9 cellular contexts compared by ENCODE assay signal in the genomic region with DNA sequence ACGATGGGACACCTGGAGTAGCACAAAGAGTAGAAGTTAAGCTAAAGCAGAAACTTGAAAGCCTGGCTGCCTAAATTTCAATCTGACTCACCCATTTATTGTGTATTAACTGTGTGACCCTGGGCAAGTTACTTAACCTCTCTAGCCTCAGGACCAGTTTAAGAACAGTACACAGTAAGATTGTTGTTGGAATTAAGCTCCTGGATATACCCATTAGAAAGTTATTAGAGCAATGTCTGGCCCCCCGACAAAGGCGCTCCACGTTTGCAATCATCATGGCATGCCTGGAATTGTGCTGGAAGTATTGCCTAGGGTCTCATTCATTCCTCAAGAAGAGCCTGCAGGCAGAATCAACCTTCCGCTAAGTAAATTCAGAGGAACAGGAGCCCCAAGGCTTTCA. TPM values are rescaled to one million over a fixed set of nuclear protein-coding genes. Genes with fewer than 3 reads are reported as not detected.
DNase-seq lines count a peak whose midpoint lies in the region; ATAC-seq and TF ChIP-seq lines count a peak whose summit lies in the region.
"Had no signal": no experiment of that assay in that cellular context is flagged by ENCODE, and none has a peak within 500 bp of the region (broad histone marks: within the 10 kb centered on the region; RNA-seq: fewer than 3 reads in every experiment).

No MANE protein-coding gene starts in this region.

- no peaks in the 10 kb centered on the region for H3K9me2 ChIP-seq in GM23248 (ENCODE audit: insufficient read depth)

- H3K4me1 Mint-ChIP-seq in WTC11: peaks cover 57% of the 10 kb centered on the region

- H3K27ac Mint-ChIP-seq in WTC11: no peak overlapping the region

- H3K4me2 ChIP-seq in GM23248 (ENCODE audit: unreplicated experiment): peak overlapping the region; percentile 98

- H3K36me3 ChIP-seq in GM23248 (ENCODE audit: low read depth): peaks cover 10% of the 10 kb centered on the region; the same call in 1 of the 2 replicates
- no peaks in the 10 kb centered on the region for H3K36me3 ChIP-seq in gastroesophageal sphincter

- POLR2A ChIA-PET in WTC11 (lab: Charles Lee): interaction anchor here (1.4 to 2.3 kb wide), 3 partner anchors 14 to 60 kb away, joined by 6 to 9 read pairs (median 8); a partner anchor contains a TSS

- peaks cover 63% of the 10 kb centered on the region for H3K79me2 ChIP-seq in GM23248 (ENCODE audit: insufficient read depth)

- H4K20me1 ChIP-seq in GM23248 (ENCODE audit: insufficient read depth): no peaks in the 10 kb centered on the region

- TF ChIP-seq POLR2A in gastroesophageal sphincter (IDR thresholded peaks at IDR 0.05): no peak

- DNase-seq in GM23248 (no peak), WTC11 (ENCODE audit: low spot score) (no peak), skeletal muscle cell (ENCODE audit: low read depth) (no peak), T1000 (lab: John Stamatoyannopoulos, UW) (no peak), amygdala (lab: John Stamatoyannopoulos, UW) (no peak)
- DNase-seq: NCI-H187 treated with DMSO at 0.1 percent for 48 hours had no signal

- no peak for TF ChIP-seq EP300 in gastroesophageal sphincter (IDR thresholded peaks at IDR 0.05)

- no peak overlapping the region for H2AFZ ChIP-seq in GM23248

- H3K4me3 ChIP-seq in GM23248 (peak overlapping the region; percentile 99), gastroesophageal sphincter (peak overlapping the region; percentile 70 to 80), skeletal muscle cell (ENCODE audit: low read depth, low read length) (peak overlapping the region; percentile 88)

- H3K9me3 Mint-ChIP-seq in WTC11: no peaks in the 10 kb centered on the region

- no peaks in the 10 kb centered on the region for H3K27me3 ChIP-seq in GM23248 (replicated peaks; ENCODE audit: insufficient read depth)
- H3K27me3 ChIP-seq in gastroesophageal sphincter: no peaks in the 10 kb centered on the region

- H3K36me3 Mint-ChIP-seq in WTC11: no peaks in the 10 kb centered on the region

- H3K27me3 Mint-ChIP-seq in WTC11 (ENCODE audit: low read depth): no peaks in the 10 kb centered on the region

- ATAC-seq in WTC11 (no peak), gastroesophageal sphincter (no peak), GM21526 (IDR thresholded peaks at IDR 0.05; ENCODE audit: low FRiP score, unreplicated experiment) (no peak), HG03439 (IDR thresholded peaks at IDR 0.05; ENCODE audit: unreplicated experiment) (no peak)

- peak overlapping the region; percentile 89 for H3K4me3 Mint-ChIP-seq in WTC11

- TF ChIP-seq CTCF in WTC11 (IDR thresholded peaks at IDR 0.05) (no peak), gastroesophageal sphincter (IDR thresholded peaks at IDR 0.05) (no peak)

- CTCF ChIA-PET in WTC11 (lab: Charles Lee): interaction anchor here (0.5 to 4.3 kb wide), 13 partner anchors 11 to 109 kb away, joined by 3 to 17 read pairs (median 5); a partner anchor contains a TSS

- peaks cover 64% of the 10 kb centered on the region for H3F3A ChIP-seq in GM23248 (ENCODE audit: insufficient read depth)

- WGBS in GM23248 (ENCODE audit: low coverage in 1 of 2, low lambda C conversion rate in 2 of 2, missing lambda C conversion rate in 2 of 2), 2 experiments: 19 to 23% methylated on average over 5 of the region's 5 CpGs
- WGBS in gastroesophageal sphincter (ENCODE audit: low coverage in 1 of 2), 2 donors: 20 to 40% methylated on average over 1 to 4 of the region's 5 CpGs

- H3K9me3 ChIP-seq in GM23248 (ENCODE audit: low read depth) (no peaks in the 10 kb centered on the region), gastroesophageal sphincter (no peaks in the 10 kb centered on the region)

- H3K27ac ChIP-seq in GM23248 (peak overlapping the region; percentile 99), gastroesophageal sphincter (peak overlapping the region; percentile 85 to 96 (median 95))

- in situ Hi-C loops in GM23248 (cut with MboI): no loop called here

- peak overlapping the region; percentile 100 for H3K9ac ChIP-seq in GM23248

- H3K4me1 ChIP-seq in GM23248 (ENCODE audit: insufficient read depth) (peaks cover 41% of the 10 kb centered on the region), gastroesophageal sphincter (peaks cover 5 to 67% (median 51%) of the 10 kb centered on the region in 3 donors)

TF ChIP-seq in WTC11, 78 proteins besides CTCF, POLR2A, EP300 and RAD21 (continues in another document):
- TF ChIP-seq OVOL2 (CRISPR knock-in tag; IDR thresholded peaks at IDR 0.05; ENCODE audit: borderline replicate concordance) (no peak), ZNF317 (CRISPR knock-in tag; IDR thresholded peaks at IDR 0.05; ENCODE audit: borderline replicate concordance, low read depth) (no peak), ZNF138 (CRISPR knock-in tag; conservative IDR thresholded peaks at IDR 0.05) (no peak), ESRRA (CRISPR knock-in tag; IDR thresholded peaks at IDR 0.05; ENCODE audit: borderline replicate concordance) (no peak), ATF1 (CRISPR knock-in tag; IDR thresholded peaks at IDR 0.05) (no peak), RORB (CRISPR knock-in tag; IDR thresholded peaks at IDR 0.05) (no peak)
- TF ChIP-seq, protein P1, sequence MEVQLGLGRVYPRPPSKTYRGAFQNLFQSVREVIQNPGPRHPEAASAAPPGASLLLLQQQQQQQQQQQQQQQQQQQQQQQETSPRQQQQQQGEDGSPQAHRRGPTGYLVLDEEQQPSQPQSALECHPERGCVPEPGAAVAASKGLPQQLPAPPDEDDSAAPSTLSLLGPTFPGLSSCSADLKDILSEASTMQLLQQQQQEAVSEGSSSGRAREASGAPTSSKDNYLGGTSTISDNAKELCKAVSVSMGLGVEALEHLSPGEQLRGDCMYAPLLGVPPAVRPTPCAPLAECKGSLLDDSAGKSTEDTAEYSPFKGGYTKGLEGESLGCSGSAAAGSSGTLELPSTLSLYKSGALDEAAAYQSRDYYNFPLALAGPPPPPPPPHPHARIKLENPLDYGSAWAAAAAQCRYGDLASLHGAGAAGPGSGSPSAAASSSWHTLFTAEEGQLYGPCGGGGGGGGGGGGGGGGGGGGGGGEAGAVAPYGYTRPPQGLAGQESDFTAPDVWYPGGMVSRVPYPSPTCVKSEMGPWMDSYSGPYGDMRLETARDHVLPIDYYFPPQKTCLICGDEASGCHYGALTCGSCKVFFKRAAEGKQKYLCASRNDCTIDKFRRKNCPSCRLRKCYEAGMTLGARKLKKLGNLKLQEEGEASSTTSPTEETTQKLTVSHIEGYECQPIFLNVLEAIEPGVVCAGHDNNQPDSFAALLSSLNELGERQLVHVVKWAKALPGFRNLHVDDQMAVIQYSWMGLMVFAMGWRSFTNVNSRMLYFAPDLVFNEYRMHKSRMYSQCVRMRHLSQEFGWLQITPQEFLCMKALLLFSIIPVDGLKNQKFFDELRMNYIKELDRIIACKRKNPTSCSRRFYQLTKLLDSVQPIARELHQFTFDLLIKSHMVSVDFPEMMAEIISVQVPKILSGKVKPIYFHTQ (CRISPR knock-in tag; IDR thresholded peaks at IDR 0.05): no peak
- TF ChIP-seq, protein P2, sequence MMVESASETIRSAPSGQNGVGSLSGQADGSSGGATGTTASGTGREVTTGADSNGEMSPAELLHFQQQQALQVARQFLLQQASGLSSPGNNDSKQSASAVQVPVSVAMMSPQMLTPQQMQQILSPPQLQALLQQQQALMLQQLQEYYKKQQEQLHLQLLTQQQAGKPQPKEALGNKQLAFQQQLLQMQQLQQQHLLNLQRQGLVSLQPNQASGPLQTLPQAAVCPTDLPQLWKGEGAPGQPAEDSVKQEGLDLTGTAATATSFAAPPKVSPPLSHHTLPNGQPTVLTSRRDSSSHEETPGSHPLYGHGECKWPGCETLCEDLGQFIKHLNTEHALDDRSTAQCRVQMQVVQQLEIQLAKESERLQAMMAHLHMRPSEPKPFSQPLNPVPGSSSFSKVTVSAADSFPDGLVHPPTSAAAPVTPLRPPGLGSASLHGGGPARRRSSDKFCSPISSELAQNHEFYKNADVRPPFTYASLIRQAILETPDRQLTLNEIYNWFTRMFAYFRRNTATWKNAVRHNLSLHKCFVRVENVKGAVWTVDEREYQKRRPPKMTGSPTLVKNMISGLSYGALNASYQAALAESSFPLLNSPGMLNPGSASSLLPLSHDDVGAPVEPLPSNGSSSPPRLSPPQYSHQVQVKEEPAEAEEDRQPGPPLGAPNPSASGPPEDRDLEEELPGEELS (CRISPR knock-in tag; IDR thresholded peaks at IDR 0.05): no peak
- TF ChIP-seq, protein P3, sequence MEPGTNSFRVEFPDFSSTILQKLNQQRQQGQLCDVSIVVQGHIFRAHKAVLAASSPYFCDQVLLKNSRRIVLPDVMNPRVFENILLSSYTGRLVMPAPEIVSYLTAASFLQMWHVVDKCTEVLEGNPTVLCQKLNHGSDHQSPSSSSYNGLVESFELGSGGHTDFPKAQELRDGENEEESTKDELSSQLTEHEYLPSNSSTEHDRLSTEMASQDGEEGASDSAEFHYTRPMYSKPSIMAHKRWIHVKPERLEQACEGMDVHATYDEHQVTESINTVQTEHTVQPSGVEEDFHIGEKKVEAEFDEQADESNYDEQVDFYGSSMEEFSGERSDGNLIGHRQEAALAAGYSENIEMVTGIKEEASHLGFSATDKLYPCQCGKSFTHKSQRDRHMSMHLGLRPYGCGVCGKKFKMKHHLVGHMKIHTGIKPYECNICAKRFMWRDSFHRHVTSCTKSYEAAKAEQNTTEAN (CRISPR knock-in tag; IDR thresholded peaks at IDR 0.05): no peak

RNA-seq across cellular contexts. Expression of a gene that starts 1.4 kb away (rescaled TPM):
- 368 and 410 TPM in 2 replicates for total RNA-seq in GM23248 (2014; rRNA removed; shearing (Covaris generic))
- 454 and 461 TPM in 2 replicates for polyA plus RNA-seq in GM23248 (2016; fragmentation: Nextera tagmentation; extraction: Ambion mirVana)
- total RNA-seq in WTC11 (2021) (64.0 to 69.6 TPM (median 69.5 TPM) in 3 replicates), gastroesophageal sphincter (100 to 1,000 TPM in 1 of 4 donors, 10 to 100 TPM in 3; 75.1 to 182 (median 84.2) TPM)

RNA-seq across cellular contexts. Expression of a gene that starts 16.1 kb away (rescaled TPM):
- total RNA-seq in GM23248 (2014; rRNA removed; shearing (Covaris generic)): 27.3 and 38.7 TPM in 2 replicates
- 24.6 and 27.1 TPM in 2 replicates for polyA plus RNA-seq in GM23248 (2016; fragmentation: Nextera tagmentation; extraction: Ambion mirVana)
- total RNA-seq in WTC11 (2021) (15.4 to 20.1 TPM (median 16.4 TPM) in 3 replicates), gastroesophageal sphincter (10 to 100 TPM; 29.3 to 55.3 (median 34.7) TPM)

RNA-seq across cellular contexts. Expression of a gene that starts 31.3 kb away (rescaled TPM):
- total RNA-seq in GM23248 (2014; rRNA removed; shearing (Covaris generic)): not detected in 2 replicates
- 0.42 and 0.55 TPM in 2 replicates for polyA plus RNA-seq in GM23248 (2016; fragmentation: Nextera tagmentation; extraction: Ambion mirVana)
- total RNA-seq in WTC11 (2021) (0.37 to 0.85 TPM in 2 of 3 replicates, not detected in the other), gastroesophageal sphincter (not detected)

RNA-seq across cellular contexts. Expression of a gene that starts 38.8 kb away (rescaled TPM):
- not detected in 2 replicates for total RNA-seq in GM23248 (2014; rRNA removed; shearing (Covaris generic))
- polyA plus RNA-seq in GM23248 (2016; fragmentation: Nextera tagmentation; extraction: Ambion mirVana): 0.09 TPM in 1 of 2 replicates, not detected in the other
- total RNA-seq in WTC11 (2021): 1.9 to 2.5 TPM (median 2.2 TPM) in 3 replicates
- not detected for total RNA-seq in gastroesophageal sphincter

RNA-seq across cellular contexts. Expression of a gene that starts 40.2 kb away (rescaled TPM):
- total RNA-seq in GM23248 (2014; rRNA removed; shearing (Covaris generic)): not detected in 2 replicates
- not detected in 2 replicates for polyA plus RNA-seq in GM23248 (2016; fragmentation: Nextera tagmentation; extraction: Ambion mirVana)
- total RNA-seq in WTC11 (2021) (0.78 to 0.85 TPM (median 0.80 TPM) in 3 replicates), gastroesophageal sphincter (not detected)
